In genomic region chr5:132003170-132003744, GRCh38 we compare ENCODE assay signal across 1 cellular context.
A peak's percentile ranks its signal among the peaks of the same experiment; 100 is the strongest.
TF ChIP-seq lines count a peak whose summit lies in the region.

No MANE protein-coding gene starts in this region.

TF ChIP-seq in HepG2, 621 proteins besides CTCF, POLR2A, EP300 and RAD21 (continues in another document):
- no peak for TF ChIP-seq ZNF224 (CRISPR knock-in tag; IDR thresholded peaks at IDR 0.05)
- no peak for TF ChIP-seq PHF5A (CRISPR knock-in tag; IDR thresholded peaks at IDR 0.05; ENCODE audit: low read depth, unreplicated experiment)
- no peak for TF ChIP-seq LCORL (IDR thresholded peaks at IDR 0.05)
- peak; percentile 89 for TF ChIP-seq LCORL (CRISPR knock-in tag; IDR thresholded peaks at IDR 0.05)
- TF ChIP-seq, protein P1, sequence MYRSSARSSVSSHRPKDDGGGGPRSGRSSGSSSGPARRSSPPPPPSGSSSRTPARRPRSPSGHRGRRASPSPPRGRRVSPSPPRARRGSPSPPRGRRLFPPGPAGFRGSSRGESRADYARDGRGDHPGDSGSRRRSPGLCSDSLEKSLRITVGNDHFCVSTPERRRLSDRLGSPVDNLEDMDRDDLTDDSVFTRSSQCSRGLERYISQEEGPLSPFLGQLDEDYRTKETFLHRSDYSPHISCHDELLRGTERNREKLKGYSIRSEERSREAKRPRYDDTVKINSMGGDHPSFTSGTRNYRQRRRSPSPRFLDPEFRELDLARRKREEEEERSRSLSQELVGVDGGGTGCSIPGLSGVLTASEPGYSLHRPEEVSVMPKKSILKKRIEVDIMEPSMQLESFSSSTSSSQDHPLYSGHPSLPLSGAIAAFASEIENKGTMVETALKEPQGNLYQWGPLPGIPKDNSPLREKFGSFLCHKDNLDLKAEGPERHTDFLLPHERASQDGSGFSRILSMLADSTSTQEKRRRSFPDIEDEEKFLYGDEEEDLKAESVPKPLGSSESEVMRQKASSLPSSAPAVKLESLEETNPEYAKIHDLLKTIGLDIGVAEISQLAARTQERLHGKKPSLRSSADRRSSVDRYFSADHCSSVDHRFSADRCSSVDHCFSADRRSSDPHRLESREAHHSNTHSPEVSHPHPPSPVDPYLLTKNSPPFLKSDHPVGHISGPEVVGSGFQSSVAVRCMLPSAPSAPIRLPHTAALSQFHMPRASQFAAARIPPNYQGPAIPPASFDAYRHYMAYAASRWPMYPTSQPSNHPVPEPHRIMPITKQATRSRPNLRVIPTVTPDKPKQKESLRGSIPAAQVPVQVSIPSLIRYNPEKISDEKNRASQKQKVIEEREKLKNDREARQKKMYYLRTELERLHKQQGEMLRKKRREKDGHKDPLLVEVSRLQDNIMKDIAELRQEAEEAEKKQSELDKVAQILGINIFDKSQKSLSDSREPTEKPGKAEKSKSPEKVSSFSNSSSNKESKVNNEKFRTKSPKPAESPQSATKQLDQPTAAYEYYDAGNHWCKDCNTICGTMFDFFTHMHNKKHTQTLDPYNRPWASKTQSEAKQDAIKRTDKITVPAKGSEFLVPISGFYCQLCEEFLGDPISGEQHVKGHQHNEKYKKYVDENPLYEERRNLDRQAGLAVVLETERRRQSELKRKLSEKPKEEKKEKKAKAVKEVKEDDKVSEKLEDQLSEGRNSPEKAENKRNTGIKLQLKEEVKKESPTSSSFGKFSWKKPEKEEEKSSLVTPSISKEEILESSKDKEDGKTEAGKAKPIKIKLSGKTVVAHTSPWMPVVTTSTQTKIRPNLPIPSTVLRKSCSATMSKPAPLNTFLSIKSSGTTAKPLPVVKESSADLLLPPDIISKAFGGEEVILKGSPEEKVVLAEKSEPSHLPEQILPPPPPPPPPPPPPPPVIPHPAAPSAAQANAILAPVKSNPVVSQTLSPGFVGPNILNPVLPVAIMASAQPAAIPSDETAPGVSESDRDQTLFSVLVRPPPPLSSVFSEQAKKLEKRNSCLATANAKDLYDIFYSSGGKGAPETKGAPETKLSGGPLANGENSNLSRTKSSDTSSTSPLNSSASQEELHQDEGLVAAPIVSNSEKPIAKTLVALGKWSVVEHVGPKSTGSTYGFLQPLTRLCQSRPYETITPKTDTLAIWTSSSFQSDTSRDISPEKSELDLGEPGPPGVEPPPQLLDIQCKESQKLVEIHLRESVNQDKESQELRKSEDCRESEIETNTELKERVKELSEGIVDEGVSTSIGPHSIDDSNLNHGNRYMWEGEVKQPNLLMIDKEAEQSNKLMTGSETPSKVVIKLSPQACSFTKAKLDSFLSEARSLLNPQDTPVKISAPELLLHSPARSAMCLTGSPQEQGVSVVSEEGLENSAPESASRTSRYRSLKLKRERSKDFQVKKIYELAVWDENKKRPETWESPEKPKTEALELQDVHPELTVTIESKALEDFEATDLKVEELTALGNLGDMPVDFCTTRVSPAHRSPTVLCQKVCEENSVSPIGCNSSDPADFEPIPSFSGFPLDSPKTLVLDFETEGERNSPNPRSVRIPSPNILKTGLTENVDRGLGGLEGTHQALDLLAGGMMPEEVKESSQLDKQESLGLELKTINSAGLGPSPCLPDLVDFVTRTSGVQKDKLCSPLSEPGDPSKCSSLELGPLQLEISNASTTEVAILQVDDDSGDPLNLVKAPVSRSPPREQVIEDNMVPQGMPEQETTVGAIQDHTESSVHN (CRISPR knock-in tag; IDR thresholded peaks at IDR 0.05): peak; percentile 74; the same call in 1 of the 2 replicates
- no peak for TF ChIP-seq ZNF703 (CRISPR knock-in tag; IDR thresholded peaks at IDR 0.05; ENCODE audit: borderline replicate concordance)
- no peak for TF ChIP-seq NCOA5 (CRISPR knock-in tag; IDR thresholded peaks at IDR 0.05)
- peak; percentile 41; the same call in 1 of the 2 replicates for TF ChIP-seq ARID4A (CRISPR knock-in tag; IDR thresholded peaks at IDR 0.05; ENCODE audit: borderline replicate concordance)
- TF ChIP-seq ZNF790 (CRISPR knock-in tag; IDR thresholded peaks at IDR 0.05; ENCODE audit: borderline replicate concordance): no peak
- 0 out of 2 replicates have a peak, but pooled peaks have one; percentile 25 for TF ChIP-seq MEIS2 (CRISPR knock-in tag; IDR thresholded peaks at IDR 0.05)
- no peak for TF ChIP-seq AKAP8 (CRISPR knock-in tag; IDR thresholded peaks at IDR 0.05)
- TF ChIP-seq NFE2 (CRISPR knock-in tag; IDR thresholded peaks at IDR 0.05): no peak
- 0 out of 2 replicates have a peak, but pooled peaks have one; percentile 8 for TF ChIP-seq ZNF501 (CRISPR knock-in tag; IDR thresholded peaks at IDR 0.05)
- 0 out of 2 replicates have a peak, but pooled peaks have one; percentile 35 for TF ChIP-seq ZFP82 (CRISPR knock-in tag; IDR thresholded peaks at IDR 0.05; ENCODE audit: borderline replicate concordance)
- no peak for TF ChIP-seq SOX13 (IDR thresholded peaks at IDR 0.05)
- TF ChIP-seq SOX13 (CRISPR knock-in tag; conservative IDR thresholded peaks at IDR 0.05 in 1 of 2, IDR thresholded peaks at IDR 0.05 in 1 of 2): peak in 1 of 2 experiments; percentile 85; a peak in 2 of 4 replicates
- no peak for TF ChIP-seq TCF12 (IDR thresholded peaks at IDR 0.05)
- no peak for TF ChIP-seq TCF12 (CRISPR knock-in tag; IDR thresholded peaks at IDR 0.05)
- no peak for TF ChIP-seq MYPOP (CRISPR knock-in tag; IDR thresholded peaks at IDR 0.05)
- no peak for TF ChIP-seq ZFP37 (CRISPR knock-in tag; IDR thresholded peaks at IDR 0.05; ENCODE audit: borderline replicate concordance)
- TF ChIP-seq JARID2 (CRISPR knock-in tag; IDR thresholded peaks at IDR 0.05; ENCODE audit: insufficient replicate concordance): no peak
- TF ChIP-seq ZNF720 (CRISPR knock-in tag; IDR thresholded peaks at IDR 0.05): no peak
- TF ChIP-seq ZNF317 (CRISPR knock-in tag; IDR thresholded peaks at IDR 0.05): 0 out of 2 replicates have a peak, but pooled peaks have one; percentile 22
- TF ChIP-seq MBD4 (IDR thresholded peaks at IDR 0.05; ENCODE audit: borderline replicate concordance, low read length): no peak
- TF ChIP-seq ZBTB3 (CRISPR knock-in tag; IDR thresholded peaks at IDR 0.05; ENCODE audit: borderline replicate concordance, low read depth): no peak
- peak; percentile 79 for TF ChIP-seq FOXA3 (CRISPR knock-in tag; IDR thresholded peaks at IDR 0.05)
- no peak for TF ChIP-seq SKIL (CRISPR knock-in tag; IDR thresholded peaks at IDR 0.05; ENCODE audit: borderline replicate concordance)
- TF ChIP-seq ZNF761 (CRISPR knock-in tag; conservative IDR thresholded peaks at IDR 0.05): no peak
- no peak for TF ChIP-seq MXD4 (CRISPR knock-in tag; IDR thresholded peaks at IDR 0.05)
- no peak for TF ChIP-seq RFX5 (IDR thresholded peaks at IDR 0.05; ENCODE audit: low read depth, low read length)
- peak; percentile 88 for TF ChIP-seq ZMYM4 (CRISPR knock-in tag; IDR thresholded peaks at IDR 0.05)
- TF ChIP-seq SMAD1 (CRISPR knock-in tag; IDR thresholded peaks at IDR 0.05; ENCODE audit: borderline replicate concordance, low read depth): no peak
- TF ChIP-seq SAP130 (CRISPR knock-in tag; IDR thresholded peaks at IDR 0.05; ENCODE audit: low read depth): peak; percentile 71
- TF ChIP-seq ZFP62 (CRISPR knock-in tag; IDR thresholded peaks at IDR 0.05): no peak
- TF ChIP-seq ZNF44 (CRISPR knock-in tag; IDR thresholded peaks at IDR 0.05): no peak
- TF ChIP-seq ZBTB37 (CRISPR knock-in tag; IDR thresholded peaks at IDR 0.05): peak; percentile 56; the same call in 1 of the 2 replicates
- no peak; the same call in 1 of the 2 replicates for TF ChIP-seq HOXA5 (CRISPR knock-in tag; IDR thresholded peaks at IDR 0.05)
- TF ChIP-seq ZNF891 (CRISPR knock-in tag; IDR thresholded peaks at IDR 0.05): peak; percentile 27; the same call in 1 of the 2 replicates
- no peak for TF ChIP-seq ASH2L (IDR thresholded peaks at IDR 0.05; ENCODE audit: insufficient read length, low read depth, low read length)
- no peak for TF ChIP-seq ZNF510 (CRISPR knock-in tag; IDR thresholded peaks at IDR 0.05; ENCODE audit: low read depth)
- TF ChIP-seq ZNF235 (CRISPR knock-in tag; IDR thresholded peaks at IDR 0.05; ENCODE audit: borderline replicate concordance): no peak
- TF ChIP-seq ZNF10 (CRISPR knock-in tag; IDR thresholded peaks at IDR 0.05; ENCODE audit: borderline replicate concordance, low read depth): no peak
- TF ChIP-seq EED (CRISPR knock-in tag; IDR thresholded peaks at IDR 0.05): no peak
- no peak for TF ChIP-seq ZBTB34 (CRISPR knock-in tag; IDR thresholded peaks at IDR 0.05)
- TF ChIP-seq IRF2 (CRISPR knock-in tag; IDR thresholded peaks at IDR 0.05): peak; percentile 66; the same call in 1 of the 2 replicates
- TF ChIP-seq GABPA (IDR thresholded peaks at IDR 0.05; ENCODE audit: low read depth, low read length): no peak
- no peak for TF ChIP-seq GABPA (CRISPR knock-in tag; IDR thresholded peaks at IDR 0.05; ENCODE audit: low read depth)
- no peak for TF ChIP-seq ZNF17 (CRISPR knock-in tag; IDR thresholded peaks at IDR 0.05)
- no peak for TF ChIP-seq TGIF2 (CRISPR knock-in tag; IDR thresholded peaks at IDR 0.05)
- TF ChIP-seq ZNF343 (CRISPR knock-in tag; IDR thresholded peaks at IDR 0.05): no peak
- TF ChIP-seq ATF5 (CRISPR knock-in tag; IDR thresholded peaks at IDR 0.05; ENCODE audit: low read depth): no peak
